25 cellular contexts compared by ENCODE assay signal in the genomic region with DNA sequence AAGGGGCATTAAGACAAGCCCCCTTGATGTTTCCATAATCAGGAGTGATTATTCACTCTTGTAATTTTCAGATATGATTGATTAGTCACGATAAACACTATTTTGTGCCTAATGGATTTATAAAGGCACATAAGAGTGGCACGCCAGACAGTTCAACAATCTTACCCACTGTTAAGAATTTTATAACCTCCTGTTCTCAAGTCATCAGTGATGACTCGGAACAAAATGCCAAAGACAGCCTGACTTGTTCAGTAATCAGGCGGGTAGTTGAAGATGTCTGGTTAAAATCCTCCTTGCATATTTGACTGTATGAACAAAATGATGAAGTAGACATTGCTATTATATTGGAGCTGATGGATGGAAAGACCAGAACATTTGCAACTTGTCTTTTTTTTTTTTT.
"Had no signal": no experiment of that assay in that cellular context is flagged by ENCODE, and none has a peak within 500 bp of the region (broad histone marks: within the 10 kb centered on the region; RNA-seq: fewer than 3 reads in every experiment).

No MANE protein-coding gene starts in this region.

- H3K79me2 ChIP-seq: parathyroid adenoma had no signal

- H3K4me3 ChIP-seq: neural progenitor cell, ovary, psoas muscle, right lobe of liver, sigmoid colon, stomach, thoracic aorta, thyroid gland, tibial nerve, upper lobe of left lung, vagina had no signal

- DNase-seq: naive thymus-derived CD8-positive, alpha-beta T cell; nephron progenitor cell; occipital lobe; ovary; posterior cingulate gyrus; psoas muscle; right cardiac atrium; right lobe of liver; sigmoid colon; small intestine; stimulated activated CD4-positive, alpha-beta T cell treated with anti-CD3 and anti-CD28 coated beads, Interleukin-15, amount 100 ng/mL, for 24 hours; stimulated activated CD4-positive, alpha-beta T cell treated with anti-CD3 and anti-CD28 coated beads, Interleukin-2, amount 100 ng/mL, for 24 hours; stimulated activated CD4-positive, alpha-beta T cell treated with anti-CD3 and anti-CD28 coated beads, Interleukin-2, amount 100 ng/mL, for 48 hours; stimulated activated CD4-positive, alpha-beta T cell treated with anti-CD3 and anti-CD28 coated beads, Interleukin-4, amount 100 ng/mL, for 24 hours; stimulated activated naive B cell treated with anti-CD40 and anti-IgM and Interleukin-4, amounts not matched to agents 10 μg/mL and 1 μg/mL and 100 μg/mL, for 72 hours; stimulated activated naive CD4-positive, alpha-beta T cell treated with Interleukin-2 at 50 U/mL for 16 hours; stomach; thyroid gland; trophoblast cell; upper lobe of left lung had no signal

- H2AFZ ChIP-seq: parathyroid adenoma had no signal

- H3K9ac ChIP-seq: neural progenitor cell, parathyroid adenoma had no signal

- H3K9me3 ChIP-seq: ovary, psoas muscle, right lobe of liver, sigmoid colon, stomach, thoracic aorta, thyroid gland, tibial nerve, upper lobe of left lung, vagina had no signal

- H3K27ac ChIP-seq: neural progenitor cell, ovary, parathyroid adenoma, psoas muscle, right lobe of liver, sigmoid colon, stomach, thoracic aorta, thyroid gland, tibial nerve, upper lobe of left lung, vagina had no signal

- H3K36me3 ChIP-seq: neural progenitor cell, ovary, right lobe of liver, sigmoid colon, stomach, thoracic aorta, thyroid gland, tibial nerve, upper lobe of left lung, vagina had no signal

- H3K27me3 ChIP-seq: neural progenitor cell, ovary, right lobe of liver, sigmoid colon, stomach, thyroid gland, tibial nerve, upper lobe of left lung, vagina had no signal
